In genomic region chr19:3020321-3020960, GRCh38 we compare ENCODE assay signal across 28 cellular contexts. TPM values are rescaled to one million over a fixed set of nuclear protein-coding genes. Genes with fewer than 3 reads are reported as not detected.
DNase-seq lines count a peak whose midpoint lies in the region; ATAC-seq and TF ChIP-seq lines count a peak whose summit lies in the region.
"Had no signal": no experiment of that assay in that cellular context is flagged by ENCODE, and none has a peak within 500 bp of the region (broad histone marks: within the 10 kb centered on the region; RNA-seq: fewer than 3 reads in every experiment).

No MANE protein-coding gene starts in this region.

- dilution Hi-C loops in mammary epithelial cell (cut with HindIII; ENCODE audit: low sequenced_read_pairs), result loop anchor here (5.0 to 10.0 kb wide), 6 partner anchors 46 to 514 kb away; partner anchors contain the start of genes TEKTIP1 and TLE6

- H2BK5ac ChIP-seq in mesenchymal stem cell (ENCODE audit: low read depth, low read length, poor library complexity, severe bottlenecking), result no peak overlapping the region

- no peak overlapping the region for H3K9ac ChIP-seq in mammary epithelial cell (ENCODE audit: insufficient read depth, low read length)
- no peak overlapping the region for H3K9ac ChIP-seq in mesenchymal stem cell (ENCODE audit: low read length)

- H3K27ac Mint-ChIP-seq in MCF 10A (ENCODE audit: low read depth, unreplicated experiment), result no peak overlapping the region
- no peak overlapping the region for H3K27ac Mint-ChIP-seq in WTC11
- H3K27ac Mint-ChIP-seq in CD4-positive, alpha-beta T cell, result no peak overlapping the region
- H3K27ac Mint-ChIP-seq: GM23338 had no signal

- H3K27me3 ChIP-seq in mammary epithelial cell (ENCODE audit: insufficient read depth, low read length) (no peaks in the 10 kb centered on the region), mesenchymal stem cell (ENCODE audit: control insufficient read depth in 1 of 2, insufficient read depth in 1 of 2, low read length in 2 of 2) (peaks cover under 1 to 25% of the 10 kb centered on the region in 2 experiments)
- H3K27me3 ChIP-seq in CD4-positive, alpha-beta T cell (ENCODE audit: control insufficient read depth, insufficient read depth, low read length), result no peaks in the 10 kb centered on the region
- H3K27me3 ChIP-seq: SJCRH30 had no signal

- TF ChIP-seq CTCF in mammary epithelial cell (conservative IDR thresholded peaks at IDR 0.05 in 1 of 2, IDR thresholded peaks at IDR 0.05 in 1 of 2; ENCODE audit: extremely low read depth in 1 of 2, insufficient read depth in 1 of 2, low read depth in 1 of 2, low read length in 2 of 2) (no peak), MCF 10A (IDR thresholded peaks at IDR 0.05; ENCODE audit: unreplicated experiment) (no peak), WTC11 (IDR thresholded peaks at IDR 0.05) (no peak)
- no peak for TF ChIP-seq CTCF in CD4-positive, alpha-beta T cell (IDR thresholded peaks at IDR 0.05)

- H3K36me3 Mint-ChIP-seq in MCF 10A (ENCODE audit: insufficient read depth, unreplicated experiment) (no peaks in the 10 kb centered on the region), WTC11 (no peaks in the 10 kb centered on the region)
- H3K36me3 Mint-ChIP-seq in CD4-positive, alpha-beta T cell (ENCODE audit: low read depth), result no peaks in the 10 kb centered on the region

- no peak for DNase-seq in mammary epithelial cell
- DNase-seq in MCF 10A (ENCODE audit: unreplicated experiment), result no peak
- no peak for DNase-seq in mesenchymal stem cell
- no peak for DNase-seq in substantia nigra (lab: John Stamatoyannopoulos, UW)
- DNase-seq in GF-D8 (lab: John Stamatoyannopoulos, UW), result no peak
- no peak for DNase-seq in WTC11 (ENCODE audit: low spot score)
- DNase-seq in CD4-positive, alpha-beta T cell, result no peak
- no peak for DNase-seq in activated CD8-positive, alpha-beta memory T cell treated with anti-CD3 and anti-CD28 coated beads for 24 hours
- DNase-seq: 8988T; ACHN; DMS53; H9; Karpas-422; NCI-H1105; NCI-H1436 treated with DMSO at 0.1 percent for 48 hours; NCI-H187 treated with DMSO at 0.1 percent for 48 hours; NCI-H2107; NCI-H446 treated with DMSO at 0.1 percent for 48 hours; NCI-H526; NCI-H82; NK-92 treated with Interleukin-12 subunit alpha and Interleukin-12 subunit beta, amount 100 ng/mL, for 24 hours; PC-9; SJCRH30 had no signal

- no peaks in the 10 kb centered on the region for H4K20me1 ChIP-seq in mammary epithelial cell (ENCODE audit: insufficient read depth, low read length)

- no peaks in the 10 kb centered on the region for H3K4me1 Mint-ChIP-seq in MCF 10A (ENCODE audit: insufficient read depth, unreplicated experiment)
- peaks cover 22% of the 10 kb centered on the region for H3K4me1 Mint-ChIP-seq in WTC11
- peaks cover 12% of the 10 kb centered on the region for H3K4me1 Mint-ChIP-seq in CD4-positive, alpha-beta T cell (ENCODE audit: low read depth)

- H3K79me2 ChIP-seq in mammary epithelial cell (ENCODE audit: insufficient read depth, low read length), result no peaks in the 10 kb centered on the region

- no peak overlapping the region for H4K8ac ChIP-seq in mesenchymal stem cell (ENCODE audit: low read length)

- H2AFZ ChIP-seq in mammary epithelial cell (ENCODE audit: low read depth, low read length) (peak overlapping the region; percentile 48), mesenchymal stem cell (ENCODE audit: low read depth, low read length) (no peak overlapping the region)
- H2AFZ ChIP-seq: GM23338, PC-9 had no signal

- peak overlapping the region; percentile 7 for H2BK15ac ChIP-seq in mesenchymal stem cell (ENCODE audit: low read depth, poor library complexity, severe bottlenecking)

- H4K91ac ChIP-seq in mesenchymal stem cell (ENCODE audit: low read length), result no peak overlapping the region

- H2BK120ac ChIP-seq in mesenchymal stem cell (ENCODE audit: low read depth, low read length), result no peak overlapping the region

- H2BK12ac ChIP-seq in mesenchymal stem cell (ENCODE audit: low read length in 2 of 2), result no peak overlapping the region

- no peak for ATAC-seq in WTC11
- ATAC-seq in CD4-positive, alpha-beta T cell (ENCODE audit: poor library complexity), result no peak
- ATAC-seq: GM23338, HepG2, Right ventricle myocardium inferior had no signal

- H3K27me3 Mint-ChIP-seq in MCF 10A (ENCODE audit: insufficient read depth, unreplicated experiment) (no peaks in the 10 kb centered on the region), WTC11 (ENCODE audit: low read depth) (peaks cover 14% of the 10 kb centered on the region)
- H3K27me3 Mint-ChIP-seq in CD4-positive, alpha-beta T cell, result no peaks in the 10 kb centered on the region

- no peaks in the 10 kb centered on the region for H3K9me3 ChIP-seq in mammary epithelial cell (replicated peaks; ENCODE audit: insufficient read depth, low read length)
- H3K9me3 ChIP-seq in mesenchymal stem cell (ENCODE audit: control insufficient read depth, low read length), result no peaks in the 10 kb centered on the region
- no peaks in the 10 kb centered on the region for H3K9me3 ChIP-seq in CD4-positive, alpha-beta T cell (ENCODE audit: control insufficient read depth, low read length)
- H3K9me3 ChIP-seq: SJCRH30 had no signal

- CTCF ChIA-PET in mammary epithelial cell (lab: Charles Lee; ENCODE audit: low non-redundant PET), result no interaction called here
- CTCF ChIA-PET in MCF 10A (lab: Yijun Ruan, JAX), result no interaction called here
- CTCF ChIA-PET in WTC11 (lab: Charles Lee), result no interaction called here
- CTCF ChIA-PET in CD4-positive, alpha-beta T cell (lab: Charles Lee), result no interaction called here

- H3K4ac ChIP-seq in mesenchymal stem cell (ENCODE audit: low read depth in 1 of 2, low read length in 2 of 2), result no peak overlapping the region

- H3K9me3 Mint-ChIP-seq in MCF 10A (ENCODE audit: unreplicated experiment), result no peaks in the 10 kb centered on the region
- no peaks in the 10 kb centered on the region for H3K9me3 Mint-ChIP-seq in WTC11
- H3K9me3 Mint-ChIP-seq in CD4-positive, alpha-beta T cell, result no peaks in the 10 kb centered on the region
- H3K9me3 Mint-ChIP-seq: GM23338, H9 had no signal

- no peak overlapping the region for H3K4me2 ChIP-seq in mammary epithelial cell (ENCODE audit: insufficient read depth, low read depth, low read length)
- no peak overlapping the region for H3K4me2 ChIP-seq in mesenchymal stem cell (ENCODE audit: low read length, poor library complexity, severe bottlenecking)
- H3K4me2 ChIP-seq: GM23338, PC-9 had no signal

- H2AK5ac ChIP-seq in mesenchymal stem cell (ENCODE audit: low read length, severe bottlenecking), result no peak overlapping the region

- H3K23ac ChIP-seq in mesenchymal stem cell (ENCODE audit: low read length in 2 of 2), result no peak overlapping the region

- H3K4me3 Mint-ChIP-seq in MCF 10A (ENCODE audit: unreplicated experiment), result no peak overlapping the region
- H3K4me3 Mint-ChIP-seq in WTC11, result no peak overlapping the region
- H3K4me3 Mint-ChIP-seq in CD4-positive, alpha-beta T cell, result no peak overlapping the region
- H3K4me3 Mint-ChIP-seq: GM23338, H9 had no signal

- no peak overlapping the region for H3K18ac ChIP-seq in mesenchymal stem cell (ENCODE audit: low read depth in 1 of 2, low read length in 2 of 2)

- BruUV-seq in mammary epithelial cell (replicated peaks; lab: Mats Ljungman, UMichigan) (no TSS peak), MCF 10A (replicated peaks; lab: Mats Ljungman, UMichigan) (no TSS peak)

- in situ Hi-C loops in mammary epithelial cell (cut with MboI; ENCODE audit: low sequenced_read_pairs in 2 of 2), result no loop called here

- H3K4me1 ChIP-seq in mammary epithelial cell (ENCODE audit: insufficient read depth, low read length), result no peaks in the 10 kb centered on the region
- peaks cover 7% of the 10 kb centered on the region for H3K4me1 ChIP-seq in mesenchymal stem cell (ENCODE audit: control insufficient read depth, insufficient read depth, low read depth, low read length)
- H3K4me1 ChIP-seq: SJCRH30 had no signal

- H3K36me3 ChIP-seq in mammary epithelial cell (ENCODE audit: insufficient read depth, low read length) (no peaks in the 10 kb centered on the region), mesenchymal stem cell (ENCODE audit: control insufficient read depth in 1 of 2, insufficient read depth in 2 of 2, low read depth in 1 of 2, low read length in 2 of 2) (peaks cover 0 to 3% of the 10 kb centered on the region in 2 experiments)
- H3K36me3 ChIP-seq: SJCRH30 had no signal

- intact Hi-C loops in mammary epithelial cell (cut with micrococcal nuclease) (no loop called here), MCF 10A (cut with micrococcal nuclease) (no loop called here)
- intact Hi-C loops in CD4-positive, alpha-beta T cell (cut with DNase I, micrococcal nuclease), result no loop called here

- H3K4me3 ChIP-seq in mammary epithelial cell (replicated peaks in 1 of 3; ENCODE audit: insufficient read depth in 1 of 3, low read depth in 2 of 3, low read length in 3 of 3) (no peak overlapping the region), mesenchymal stem cell (ENCODE audit: insufficient read depth in 1 of 2, low read depth in 1 of 2, low read length in 2 of 2) (no peak overlapping the region)
- H3K4me3 ChIP-seq: GM23338, PC-9, SJCRH30 had no signal

- WGBS in mammary epithelial cell (ENCODE audit: low coverage, missing lambda C conversion rate), result 14% methylated on average over 15 of the region's 18 CpGs
- WGBS in mesenchymal stem cell, result 84% methylated on average over 18 of the region's 18 CpGs

- H3K27ac ChIP-seq in mammary epithelial cell (ENCODE audit: insufficient read depth, low read depth, low read length) (no peak overlapping the region), mesenchymal stem cell (ENCODE audit: low read length, poor library complexity, severe bottlenecking) (no peak overlapping the region), substantia nigra (ENCODE audit: low read depth, low read length, poor library complexity, severe bottlenecking) (peak overlapping the region; percentile 58)
- H3K27ac ChIP-seq in CD4-positive, alpha-beta T cell (ENCODE audit: low read depth, low read length), result no peak overlapping the region
- H3K27ac ChIP-seq: PC-9, SJCRH30 had no signal

- no peak overlapping the region for H3K14ac ChIP-seq in mesenchymal stem cell (ENCODE audit: low read length in 2 of 2)

- POLR2A ChIA-PET in MCF 10A (lab: Yijun Ruan, JAX) (interaction anchor here (0.7 kb wide), 1 partner anchor 1310 kb away, joined by 3 read pairs; no protein-coding TSS in a partner anchor), WTC11 (lab: Charles Lee) (interaction anchor here (0.6 kb wide), 1 partner anchor 43 kb away, joined by 4 read pairs; no protein-coding TSS in a partner anchor)
- POLR2A ChIA-PET in CD4-positive, alpha-beta T cell (lab: Charles Lee), result no interaction called here

- H3K79me1 ChIP-seq in mesenchymal stem cell (replicated peaks; ENCODE audit: low read length, poor library complexity, severe bottlenecking), result no peaks in the 10 kb centered on the region

RNA-seq across cellular contexts. Expression of gene TLE2, which starts 8.6 kb away (rescaled TPM):
- total RNA-seq in mammary epithelial cell (1 to 10 TPM; 4.8 to 7.2 TPM), MCF 10A (2022) (1.9 and 3.0 TPM in 2 replicates), WTC11 (2021) (13.1 to 20.0 TPM (median 15.8 TPM) in 3 replicates)
- polyA plus RNA-seq in mammary epithelial cell, result 0.87 TPM
- polyA minus RNA-seq in mammary epithelial cell, result 0.78 TPM
- 9.5 TPM for polyA plus RNA-seq in mesenchymal stem cell (2013, experiment 1 of 2)
- 8.7 TPM for polyA plus RNA-seq in mesenchymal stem cell (2013, experiment 2 of 2)
- total RNA-seq in CD4-positive, alpha-beta T cell, result 10 to 100 TPM; 23.9 to 25.0 TPM
- total RNA-seq: HT1080, RPMI7951 had no signal

RNA-seq across cellular contexts. Expression of gene TLE5, which starts 41.9 kb away (rescaled TPM):
- total RNA-seq in mammary epithelial cell (100 to 1,000 TPM; 348 to 349 TPM), MCF 10A (2022) (266 and 273 TPM in 2 replicates), WTC11 (2021) (233 to 249 TPM (median 246 TPM) in 3 replicates)
- 370 TPM for polyA plus RNA-seq in mammary epithelial cell
- 319 TPM for polyA minus RNA-seq in mammary epithelial cell
- 329 TPM for polyA plus RNA-seq in mesenchymal stem cell (2013, experiment 1 of 2)
- polyA plus RNA-seq in mesenchymal stem cell (2013, experiment 2 of 2), result 321 TPM
- total RNA-seq in CD4-positive, alpha-beta T cell, result 100 to 1,000 TPM; 722 to 793 TPM

RNA-seq across cellular contexts. Expression of gene TLE6, which starts 43.1 kb away (rescaled TPM):
- total RNA-seq in mammary epithelial cell (1 to 10 TPM in 1 of 2 donors, under 1 TPM in 1; 0.33 to 1.6 TPM), MCF 10A (2022) (0.89 and 2.9 TPM in 2 replicates), WTC11 (2021) (2.5 to 3.3 TPM (median 3.1 TPM) in 3 replicates)
- 0.91 TPM for polyA plus RNA-seq in mammary epithelial cell
- polyA minus RNA-seq in mammary epithelial cell, result not detected
- polyA plus RNA-seq in mesenchymal stem cell (2013, experiment 1 of 2), result 2.3 TPM
- 1.6 TPM for polyA plus RNA-seq in mesenchymal stem cell (2013, experiment 2 of 2)
- total RNA-seq in CD4-positive, alpha-beta T cell, result not detected
- total RNA-seq: HT1080 had no signal
